In genomic region chr2:31138037-31138962, GRCh38 we compare ENCODE assay signal across 8 cellular contexts. TPM values are rescaled to one million over a fixed set of nuclear protein-coding genes. Genes with fewer than 3 reads are reported as not detected.
DNase-seq lines count a peak whose midpoint lies in the region; ATAC-seq and TF ChIP-seq lines count a peak whose summit lies in the region.

Gene GALNT14 (minus strand): TSS chr2:31138440. CDS start chr2:31138086, 354 bp downstream.

- no peaks in the 10 kb centered on the region; the same call in 1 of the 2 replicates for H3K9me3 ChIP-seq in AG04450 (ENCODE audit: control insufficient read depth, insufficient read depth, low read length)
- no peaks in the 10 kb centered on the region for H3K9me3 ChIP-seq in MG63
- no peaks in the 10 kb centered on the region for H3K9me3 ChIP-seq in esophagus squamous epithelium

- intact Hi-C loops in esophagus squamous epithelium (cut with DNase I), result no loop called here

- in situ Hi-C loops in GM13977 (cut with MboI; ENCODE audit: low pct_unique_long_range_greater_than_20kb, low sequenced_read_pairs, unreplicated experiment), result no loop called here

- H3K27me3 Mint-ChIP-seq in activated CD8-positive, alpha-beta T cell treated with anti-CD3 and anti-CD28 coated beads, Interleukin-2, amount 10 ng/mL, durations not matched to agents 7 days and 5 days (ENCODE audit: low read depth), result peaks cover 50% of the 10 kb centered on the region

- peaks cover 63% of the 10 kb centered on the region for H3K27me3 ChIP-seq in AG04450 (ENCODE audit: control insufficient read depth, insufficient read depth, low read length)
- peaks cover 14% of the 10 kb centered on the region for H3K27me3 ChIP-seq in MG63
- peaks cover 0 to 53% (median 3%) of the 10 kb centered on the region in 4 donors for H3K27me3 ChIP-seq in esophagus squamous epithelium

- H3K9me3 Mint-ChIP-seq in activated CD8-positive, alpha-beta T cell treated with anti-CD3 and anti-CD28 coated beads, Interleukin-2, amount 10 ng/mL, durations not matched to agents 7 days and 5 days (ENCODE audit: insufficient read depth), result no peaks in the 10 kb centered on the region

- TF ChIP-seq CTCF in AG04450 (IDR thresholded peaks at IDR 0.05; ENCODE audit: low read depth, low read length) (peak; percentile 14), GM13977 (IDR thresholded peaks at IDR 0.05; ENCODE audit: extremely low read depth, insufficient read depth, missing control alignments) (peak; percentile 38), esophagus squamous epithelium (IDR thresholded peaks at IDR 0.05) (peak; percentile 12 to 69 (median 42))

- TF ChIP-seq POLR2A in esophagus squamous epithelium (IDR thresholded peaks at IDR 0.05), result peak in 1 of 4 donors; percentile 25

- no peaks in the 10 kb centered on the region for H3K36me3 Mint-ChIP-seq in activated CD8-positive, alpha-beta T cell treated with anti-CD3 and anti-CD28 coated beads, Interleukin-2, amount 10 ng/mL, durations not matched to agents 7 days and 5 days (ENCODE audit: low read depth)

- H3K4me3 ChIP-seq in AG04450 (ENCODE audit: low read depth, low read length) (peak within 1 kb of the TSS; percentile 48), MG63 (peak within 1 kb of the TSS; percentile 53), esophagus squamous epithelium (peak within 1 kb of the TSS; percentile 60 to 70 (median 63))

- POLR2A ChIA-PET in AG04450 (lab: Yijun Ruan, JAX), result interaction anchor here (0.6 kb wide), 1 partner anchor 11 kb away, joined by 5 read pairs; no protein-coding TSS in a partner anchor
- POLR2A ChIA-PET in activated CD8-positive, alpha-beta T cell treated with anti-CD3 and anti-CD28 coated beads, Interleukin-2, amount 10 ng/mL, durations not matched to agents 7 days and 5 days (lab: Charles Lee), result no interaction called here

- peak within 1 kb of the TSS; percentile 58 for H3K4me3 Mint-ChIP-seq in activated CD8-positive, alpha-beta T cell treated with anti-CD3 and anti-CD28 coated beads, Interleukin-2, amount 10 ng/mL, durations not matched to agents 7 days and 5 days

- peak; percentile 78 for ATAC-seq in activated CD8-positive, alpha-beta T cell treated with anti-CD3 and anti-CD28 coated beads, Interleukin-2, amount 10 ng/mL, durations not matched to agents 7 days and 5 days
- peak; percentile 79 for ATAC-seq in stimulated activated naive CD8-positive, alpha-beta T cell treated with anti-CD3 and anti-CD28 coated beads, Interleukin-15, Interleukin-2, amounts not matched to agents 100 U/mL and 50 U/mL, for 24 hours
- no peak for ATAC-seq in GM21737 (IDR thresholded peaks at IDR 0.05; ENCODE audit: unreplicated experiment)

- WGBS in esophagus squamous epithelium, 2 donors, result 4 to 19% methylated on average over 7 of the region's 95 CpGs

- H3K4me1 ChIP-seq in esophagus squamous epithelium, result peaks cover 8 to 36% (median 11%) of the 10 kb centered on the region in 3 donors

- H3K27ac ChIP-seq in AG04450 (ENCODE audit: low read depth, low read length) (no peak within 1 kb of the TSS), esophagus squamous epithelium (peak within 1 kb of the TSS; percentile 0 to 63 (median 55))

- DNase-seq in AG04450 (ENCODE audit: low read depth, low spot score), result no peak
- DNase-seq in GM13977 (ENCODE audit: low spot score), result peak; percentile 79
- DNase-seq in MG63, result peak; percentile 72
- DNase-seq in activated CD8-positive, alpha-beta T cell treated with anti-CD3 and anti-CD28 coated beads, Interleukin-2, amount 10 ng/mL, durations not matched to agents 7 days and 5 days, result peak; percentile 52
- DNase-seq in esophagus squamous epithelium (lab: John Stamatoyannopoulos, UW), result no peak
- peak; percentile 39 for DNase-seq in mucosa of gallbladder (ENCODE audit: low spot score)
- peak; percentile 71 for DNase-seq in stimulated activated naive CD8-positive, alpha-beta T cell treated with anti-CD3 and anti-CD28 coated beads, Interleukin-15, Interleukin-2, amounts not matched to agents 100 U/mL and 50 U/mL, for 24 hours

- H3K4me1 Mint-ChIP-seq in activated CD8-positive, alpha-beta T cell treated with anti-CD3 and anti-CD28 coated beads, Interleukin-2, amount 10 ng/mL, durations not matched to agents 7 days and 5 days (ENCODE audit: low read depth), result peaks cover 10% of the 10 kb centered on the region

- CTCF ChIA-PET in AG04450 (lab: Charles Lee), result interaction anchor here (0.6 to 1.5 kb wide), 3 partner anchors 13 to 194 kb away, joined by 3 to 5 read pairs (median 4); no protein-coding TSS in a partner anchor
- CTCF ChIA-PET in activated CD8-positive, alpha-beta T cell treated with anti-CD3 and anti-CD28 coated beads, Interleukin-2, amount 10 ng/mL, durations not matched to agents 7 days and 5 days (lab: Charles Lee), result interaction anchor here (0.8 to 2.1 kb wide), 5 partner anchors 12 to 427 kb away, joined by 3 to 8 read pairs (median 4); no protein-coding TSS in a partner anchor

- no peaks in the 10 kb centered on the region for H3K36me3 ChIP-seq in MG63
- H3K36me3 ChIP-seq in esophagus squamous epithelium, result no peaks in the 10 kb centered on the region

- H3K27ac Mint-ChIP-seq in activated CD8-positive, alpha-beta T cell treated with anti-CD3 and anti-CD28 coated beads, Interleukin-2, amount 10 ng/mL, durations not matched to agents 7 days and 5 days, result no peak within 1 kb of the TSS

RNA-seq across cellular contexts. Expression of gene GALNT14, which starts in this region (rescaled TPM):
- 0.07 TPM in 1 of 2 replicates, not detected in the other for polyA plus RNA-seq in AG04450 (2011; rRNA removed)
- not detected in 2 replicates for polyA minus RNA-seq in AG04450 (2011; rRNA and poly(A)+ RNA removed)
- 3.9 and 6.3 TPM in 2 replicates for total RNA-seq in MG63 (2014; rRNA removed; shearing (Covaris generic); ENCODE audit: low replicate concordance)
- not detected for total RNA-seq in activated CD8-positive, alpha-beta T cell treated with anti-CD3 and anti-CD28 coated beads, Interleukin-2, amount 10 ng/mL, durations not matched to agents 7 days and 5 days
- total RNA-seq in esophagus squamous epithelium (10 to 100 TPM; 18.6 to 29.0 (median 21.3) TPM), mucosa of gallbladder (7.6 TPM)

Comparison
In these comparisons a context has a peak if more than half of its experiments do, and no peak if none do; other contexts are left out.
1. Peak in DNase-seq and ATAC-seq in activated CD8-positive, alpha-beta T cell treated with anti-CD3 and anti-CD28 coated beads, Interleukin-2, amount 10 ng/mL, durations not matched to agents 7 days and 5 days; RNA of the gene not detected or under 1 TPM.
2. DNase-seq: peak in GM13977 (single experiment), MG63 (single experiment), mucosa of gallbladder (single experiment) and stimulated activated naive CD8-positive, alpha-beta T cell treated with anti-CD3 and anti-CD28 coated beads, Interleukin-15, Interleukin-2, amounts not matched to agents 100 U/mL and 50 U/mL, for 24 hours (single experiment); none in AG04450 (single experiment) and esophagus squamous epithelium (single experiment).
3. Peak in every context shown above with its lines, with median percentiles within 50 percentile points of each other: H3K4me3 ChIP-seq and CTCF ChIP-seq.